ENCODE assay signal across 20 cellular contexts in genomic region chr7:1098243-1099153, GRCh38. TPM values are rescaled to one million over a fixed set of nuclear protein-coding genes. Genes with fewer than 3 reads are reported as not detected.
"Had no signal": no experiment of that assay in that cellular context is flagged by ENCODE, and none has a peak within 500 bp of the region (broad histone marks: within the 10 kb centered on the region; RNA-seq: fewer than 3 reads in every experiment).

No MANE protein-coding gene starts in this region.

- H3K4me3 Mint-ChIP-seq: activated CD4-positive, alpha-beta memory T cell treated with anti-CD3 and anti-CD28 coated beads, Interleukin-2, amount 10 ng/mL, durations not matched to agents 7 days and 5 days; activated naive CD4-positive, alpha-beta T cell treated with anti-CD3 and anti-CD28 coated beads for 36 hours; activated T-cell treated with anti-CD3 and anti-CD28 coated beads, Interleukin-2, amount 50 U/mL, for 72 hours; natural killer cell treated with Interleukin-12 subunit alpha and Interleukin-12 subunit beta and Interleukin-15 and Interleukin-18, amount 100 ng/mL, for 72 hours; stimulated activated memory B cell treated with anti-CD40 and anti-IgM and Interleukin-4, amounts not matched to agents 10 μg/mL and 1 μg/mL and 100 μg/mL, for 72 hours; T-helper 17 cell had no signal

- H3K4me3 ChIP-seq: coronary artery, heart left ventricle, transverse colon had no signal

- H3K27ac Mint-ChIP-seq: activated CD4-positive, alpha-beta memory T cell treated with anti-CD3 and anti-CD28 coated beads, Interleukin-2, amount 10 ng/mL, durations not matched to agents 7 days and 5 days; activated naive CD4-positive, alpha-beta T cell treated with anti-CD3 and anti-CD28 coated beads for 36 hours; activated T-cell treated with anti-CD3 and anti-CD28 coated beads, Interleukin-2, amount 50 U/mL, for 72 hours; natural killer cell treated with Interleukin-12 subunit alpha and Interleukin-12 subunit beta and Interleukin-15 and Interleukin-18, amount 100 ng/mL, for 72 hours; stimulated activated memory B cell treated with anti-CD40 and anti-IgM and Interleukin-4, amounts not matched to agents 10 μg/mL and 1 μg/mL and 100 μg/mL, for 72 hours; T-helper 17 cell had no signal

- H3K9me3 ChIP-seq: heart left ventricle, transverse colon had no signal

- H3K9ac ChIP-seq: parathyroid adenoma had no signal

- H3K27me3 ChIP-seq: heart left ventricle, transverse colon had no signal

- FAIRE-seq: islet of Langerhans had no signal

- H3K27me3 Mint-ChIP-seq: activated CD4-positive, alpha-beta memory T cell treated with anti-CD3 and anti-CD28 coated beads, Interleukin-2, amount 10 ng/mL, durations not matched to agents 7 days and 5 days; natural killer cell treated with Interleukin-12 subunit alpha and Interleukin-12 subunit beta and Interleukin-15 and Interleukin-18, amount 100 ng/mL, for 72 hours; stimulated activated memory B cell treated with anti-CD40 and anti-IgM and Interleukin-4, amounts not matched to agents 10 μg/mL and 1 μg/mL and 100 μg/mL, for 72 hours; T-helper 17 cell had no signal

- ATAC-seq: activated T-cell treated with anti-CD3 and anti-CD28 coated beads, Interleukin-2, amount 50 U/mL, for 72 hours; heart left ventricle; natural killer cell treated with Interleukin-12 subunit alpha and Interleukin-12 subunit beta and Interleukin-15 and Interleukin-18, amount 100 ng/mL, for 72 hours; right cardiac atrium; stimulated activated memory B cell treated with anti-CD40 and anti-IgM and Interleukin-4, amounts not matched to agents 10 μg/mL and 1 μg/mL and 100 μg/mL, for 72 hours; T-helper 17 cell had no signal

- H3K27ac ChIP-seq: coronary artery, heart left ventricle, parathyroid adenoma, transverse colon had no signal

- H3K9me3 Mint-ChIP-seq: activated CD4-positive, alpha-beta memory T cell treated with anti-CD3 and anti-CD28 coated beads, Interleukin-2, amount 10 ng/mL, durations not matched to agents 7 days and 5 days; activated naive CD4-positive, alpha-beta T cell treated with anti-CD3 and anti-CD28 coated beads for 36 hours; activated T-cell treated with anti-CD3 and anti-CD28 coated beads, Interleukin-2, amount 50 U/mL, for 72 hours; natural killer cell treated with Interleukin-12 subunit alpha and Interleukin-12 subunit beta and Interleukin-15 and Interleukin-18, amount 100 ng/mL, for 72 hours had no signal

- H2AFZ ChIP-seq: parathyroid adenoma had no signal

- H3K36me3 ChIP-seq: transverse colon had no signal

- DNase-seq: activated CD4-positive, alpha-beta memory T cell treated with anti-CD3 and anti-CD28 coated beads, Interleukin-2, amount 10 ng/mL, durations not matched to agents 7 days and 5 days; activated CD4-positive, alpha-beta T cell treated with anti-CD3 and anti-CD28 coated beads for 48 hours; activated CD4-positive, CD25-positive, alpha-beta regulatory T cell; activated effector memory CD4-positive, alpha-beta T cell treated with Interleukin-2 at 50 U/mL for 16 hours; activated naive CD4-positive, alpha-beta T cell treated with anti-CD3 and anti-CD28 coated beads for 36 hours; activated T-cell treated with anti-CD3 and anti-CD28 coated beads, Interleukin-2, amount 50 U/mL, for 72 hours; amygdala; cerebellar nuclear complex; heart left ventricle; midbrain; stimulated activated CD4-positive, alpha-beta T cell treated with anti-CD3 and anti-CD28 coated beads, Interleukin-2, amount 100 ng/mL, for 24 hours; T-helper 17 cell; transverse colon had no signal

RNA-seq across cellular contexts. Expression of gene GPER1, which starts 10.6 kb away (rescaled TPM):
- total RNA-seq: activated naive CD4-positive, alpha-beta T cell treated with anti-CD3 and anti-CD28 coated beads for 36 hours; natural killer cell treated with Interleukin-12 subunit alpha and Interleukin-12 subunit beta and Interleukin-15 and Interleukin-18, amount 100 ng/mL, for 72 hours had no signal

RNA-seq across cellular contexts. Expression of gene GPR146, which starts 54.2 kb away (rescaled TPM):
- total RNA-seq: fibroblast of villous mesenchyme had no signal
